Comparison of ENCODE assay signal across 8 cellular contexts in genomic region chrX:136608295-136608933, GRCh38. TPM values are rescaled to one million over a fixed set of nuclear protein-coding genes. Genes with fewer than 3 reads are reported as not detected.
DNase-seq lines count a peak whose midpoint lies in the region; ATAC-seq and TF ChIP-seq lines count a peak whose summit lies in the region.

No MANE protein-coding gene starts in this region.

- no peaks in the 10 kb centered on the region for H3K9me3 ChIP-seq in ovary
- H3K9me3 ChIP-seq in trophoblast cell (ENCODE audit: insufficient read depth, low read depth, low read length): no peaks in the 10 kb centered on the region

- no peaks in the 10 kb centered on the region for H3K27me3 Mint-ChIP-seq in activated CD4-positive, alpha-beta T cell treated with anti-CD3 and anti-CD28 coated beads, Interleukin-2, amount 10 ng/mL, durations not matched to agents 24 days and 14 days
- H3K27me3 Mint-ChIP-seq in progenitor cell of endocrine pancreas: no peaks in the 10 kb centered on the region

- intact Hi-C loops in activated CD4-positive, alpha-beta T cell treated with anti-CD3 and anti-CD28 coated beads, Interleukin-2, amount 10 ng/mL, durations not matched to agents 24 days and 14 days (cut with micrococcal nuclease): loop anchor here (1.0 kb wide), 1 partner anchor 86 kb away; no protein-coding TSS in a partner anchor
- intact Hi-C loops in ovary (cut with DNase I): no loop called here

- H3K27ac Mint-ChIP-seq in activated CD4-positive, alpha-beta T cell treated with anti-CD3 and anti-CD28 coated beads, Interleukin-2, amount 10 ng/mL, durations not matched to agents 24 days and 14 days: peak overlapping the region; percentile 56
- no peak overlapping the region for H3K27ac Mint-ChIP-seq in progenitor cell of endocrine pancreas

- H3K9me3 Mint-ChIP-seq in activated CD4-positive, alpha-beta T cell treated with anti-CD3 and anti-CD28 coated beads, Interleukin-2, amount 10 ng/mL, durations not matched to agents 24 days and 14 days: peaks cover 5% of the 10 kb centered on the region
- peaks cover 13% of the 10 kb centered on the region for H3K9me3 Mint-ChIP-seq in progenitor cell of endocrine pancreas (ENCODE audit: low read depth)

- H2AK5ac ChIP-seq in trophoblast cell (ENCODE audit: low read length): no peak overlapping the region

- H3K36me3 ChIP-seq in ovary (no peaks in the 10 kb centered on the region), trophoblast cell (ENCODE audit: control insufficient read depth in 1 of 2, insufficient read depth in 2 of 2, low read length in 2 of 2) (no peaks in the 10 kb centered on the region)

- H3K4me3 Mint-ChIP-seq in activated CD4-positive, alpha-beta T cell treated with anti-CD3 and anti-CD28 coated beads, Interleukin-2, amount 10 ng/mL, durations not matched to agents 24 days and 14 days: peak overlapping the region; percentile 35
- no peak overlapping the region for H3K4me3 Mint-ChIP-seq in progenitor cell of endocrine pancreas (ENCODE audit: low read depth)

- H3K27ac ChIP-seq in ovary: no peak overlapping the region
- no peak overlapping the region for H3K27ac ChIP-seq in trophoblast cell (ENCODE audit: low read depth, low read length)

- H3K4ac ChIP-seq in trophoblast cell (ENCODE audit: low read depth, low read length): no peak overlapping the region

- H2BK5ac ChIP-seq in trophoblast cell (ENCODE audit: low read depth, low read length, poor library complexity): no peak overlapping the region

- H3K14ac ChIP-seq in trophoblast cell (ENCODE audit: low read length): no peak overlapping the region

- no peak for TF ChIP-seq POLR2A in ovary (IDR thresholded peaks at IDR 0.05)

- H4K12ac ChIP-seq in trophoblast cell (ENCODE audit: low read depth, low read length): no peak overlapping the region

- no peak overlapping the region for H3K9ac ChIP-seq in trophoblast cell (ENCODE audit: low read length)

- no peak overlapping the region for H3K4me2 ChIP-seq in trophoblast cell (ENCODE audit: low read length)

- H3K36me3 Mint-ChIP-seq in activated CD4-positive, alpha-beta T cell treated with anti-CD3 and anti-CD28 coated beads, Interleukin-2, amount 10 ng/mL, durations not matched to agents 24 days and 14 days (ENCODE audit: low read depth): no peaks in the 10 kb centered on the region
- H3K36me3 Mint-ChIP-seq in progenitor cell of endocrine pancreas (ENCODE audit: insufficient read depth): no peaks in the 10 kb centered on the region

- no peak for TF ChIP-seq EP300 in ovary (IDR thresholded peaks at IDR 0.05)

- H2BK12ac ChIP-seq in trophoblast cell (ENCODE audit: low read length): no peak overlapping the region

- no peaks in the 10 kb centered on the region for H3K27me3 ChIP-seq in ovary
- H3K27me3 ChIP-seq in trophoblast cell (ENCODE audit: insufficient read depth, low read length): no peaks in the 10 kb centered on the region

- TF ChIP-seq CTCF in LNCaP clone FGC (IDR thresholded peaks at IDR 0.05; ENCODE audit: control insufficient read depth, extremely low read depth, insufficient read depth) (peak; percentile 50), epithelial cell of esophagus (IDR thresholded peaks at IDR 0.05; ENCODE audit: insufficient read depth, low read depth, low read length, missing control alignments) (peak; percentile 33), ovary (IDR thresholded peaks at IDR 0.05) (no peak), progenitor cell of endocrine pancreas (IDR thresholded peaks at IDR 0.05; ENCODE audit: unreplicated experiment) (no peak)

- DNase-seq in GF-D8 (lab: John Stamatoyannopoulos, UW) (peak; percentile 2), LNCaP clone FGC (ENCODE audit: low read depth) (no peak), epithelial cell of esophagus (ENCODE audit: low read depth) (peak; percentile 40), ovary (peak in 3 of 5 donors; percentile 7 to 32 (median 14)), progenitor cell of endocrine pancreas (ENCODE audit: low spot score, unreplicated experiment) (no peak), trophoblast cell (no peak)
- DNase-seq in activated CD4-positive, alpha-beta T cell treated with anti-CD3 and anti-CD28 coated beads, Interleukin-2, amount 10 ng/mL, durations not matched to agents 24 days and 14 days: peak; percentile 82

- H3K4me1 ChIP-seq in ovary (ENCODE audit: insufficient read depth): no peaks in the 10 kb centered on the region
- no peaks in the 10 kb centered on the region for H3K4me1 ChIP-seq in trophoblast cell (ENCODE audit: control insufficient read depth in 1 of 2, insufficient read depth in 2 of 2, low read length in 2 of 2)

- no peaks in the 10 kb centered on the region for H3K79me1 ChIP-seq in trophoblast cell (ENCODE audit: low read length)

- H3K4me3 ChIP-seq in LNCaP clone FGC (ENCODE audit: low read depth, low read length) (no peak overlapping the region), epithelial cell of esophagus (ENCODE audit: low read length) (no peak overlapping the region), ovary (no peak overlapping the region), trophoblast cell (ENCODE audit: low read depth, low read length) (no peak overlapping the region)

- H4K8ac ChIP-seq in trophoblast cell (ENCODE audit: low read depth, low read length): no peak overlapping the region

- no peak for ATAC-seq in GM21447 (IDR thresholded peaks at IDR 0.05; ENCODE audit: unreplicated experiment)

- no peak overlapping the region for H3K18ac ChIP-seq in trophoblast cell (ENCODE audit: low read length)

- no peaks in the 10 kb centered on the region for H3K79me2 ChIP-seq in trophoblast cell (ENCODE audit: control insufficient read depth, insufficient read depth, low read length, poor library complexity)

- H3K23ac ChIP-seq in trophoblast cell (ENCODE audit: low read length): no peak overlapping the region

- H3K4me1 Mint-ChIP-seq in activated CD4-positive, alpha-beta T cell treated with anti-CD3 and anti-CD28 coated beads, Interleukin-2, amount 10 ng/mL, durations not matched to agents 24 days and 14 days: peaks cover 30% of the 10 kb centered on the region
- H3K4me1 Mint-ChIP-seq in progenitor cell of endocrine pancreas (ENCODE audit: low read depth): no peaks in the 10 kb centered on the region

- 52 to 63% (median 59%) methylated on average over 10 of the region's 10 CpGs for WGBS in ovary, 3 donors
- no CpG with 5 or more reads among the region's 10 CpGs for WGBS in trophoblast cell (ENCODE audit: extremely low coverage, insufficient coverage, insufficient read length)

- no peak overlapping the region for H4K91ac ChIP-seq in trophoblast cell (ENCODE audit: low read depth, low read length)

- no peak overlapping the region for H2BK120ac ChIP-seq in trophoblast cell (ENCODE audit: insufficient read depth, low read length, poor library complexity)

- no peak overlapping the region for H2AFZ ChIP-seq in trophoblast cell (ENCODE audit: insufficient read depth, low read length, poor library complexity)

RNA-seq across cellular contexts. Expression of gene CD40LG, which starts 39.5 kb away (rescaled TPM):
- 178 and 181 TPM in 2 replicates for total RNA-seq in activated CD4-positive, alpha-beta T cell treated with anti-CD3 and anti-CD28 coated beads, Interleukin-2, amount 10 ng/mL, durations not matched to agents 24 days and 14 days
- under 1 TPM in 2 of 7 donors, not detected in 5; 0.10 to 0.23 TPM for total RNA-seq in ovary
- polyA plus RNA-seq in ovary: 1 to 10 TPM in 1 of 2 donors, under 1 TPM in 1; 0.08 to 1.3 TPM
- total RNA-seq in progenitor cell of endocrine pancreas: not detected in 2 replicates
- polyA plus RNA-seq in trophoblast cell (2013): not detected in 2 replicates

Comparison
In these comparisons a context has a peak if more than half of its experiments do, and no peak if none do; other contexts are left out.
1. DNase-seq: peak in GF-D8 (single experiment), activated CD4-positive, alpha-beta T cell treated with anti-CD3 and anti-CD28 coated beads, Interleukin-2, amount 10 ng/mL, durations not matched to agents 24 days and 14 days (single experiment), epithelial cell of esophagus (single experiment) and ovary (3 of 5); none in LNCaP clone FGC (single experiment), progenitor cell of endocrine pancreas (single experiment) and trophoblast cell (0 of 2).
2. CTCF ChIP-seq: peak in LNCaP clone FGC (single experiment) and epithelial cell of esophagus (single experiment); none in ovary (0 of 3) and progenitor cell of endocrine pancreas (single experiment).
3. RNA of gene CD40LG, which starts 39.5 kb away (total RNA-seq): 178 to 181 TPM in activated CD4-positive, alpha-beta T cell treated with anti-CD3 and anti-CD28 coated beads, Interleukin-2, amount 10 ng/mL, durations not matched to agents 24 days and 14 days; 0.10 to 0.23 TPM in ovary and not detected in progenitor cell of endocrine pancreas; every median in the first group is over 100 times any median in the second.